ENCODE assay signal across 14 cellular contexts in genomic region chr6:75893776-75894152, GRCh38.
DNase-seq lines count a peak whose midpoint lies in the region; ATAC-seq, FAIRE-seq and TF ChIP-seq lines count a peak whose summit lies in the region.
"Had no signal": no experiment of that assay in that cellular context is flagged by ENCODE, and none has a peak within 500 bp of the region (broad histone marks: within the 10 kb centered on the region; RNA-seq: fewer than 3 reads in every experiment).

No MANE protein-coding gene starts in this region.

- DNase-seq in GM12878 (ENCODE audit: low read depth, low spot score) (no peak), DMS153 treated with DMSO at 0.1 percent for 48 hours (lab: John Stamatoyannopoulos, UW; ENCODE audit: unreplicated experiment) (no peak), HuH-7.5 (ENCODE audit: low spot score) (no peak), vagina (ENCODE audit: extremely low spot score in 2 of 2) (no peak)
- DNase-seq: GDM1, NCI-H1436 treated with DMSO at 0.1 percent for 48 hours, T1000 had no signal

- H3K36me3 ChIP-seq in Loucy (ENCODE audit: insufficient read depth, low read length): no peaks in the 10 kb centered on the region
- H3K36me3 ChIP-seq in GM12878 (ENCODE audit: control insufficient read depth in 2 of 2, insufficient read depth in 2 of 2, low read length in 1 of 2): no peaks in the 10 kb centered on the region; a peak in 2 of 4 replicates
- peaks cover 0 to 31% of the 10 kb centered on the region in 2 donors for H3K36me3 ChIP-seq in gastroesophageal sphincter
- H3K36me3 ChIP-seq in vagina: peaks cover 0 to 12% of the 10 kb centered on the region in 2 donors

- no peaks in the 10 kb centered on the region for H3K9me3 ChIP-seq in Loucy (ENCODE audit: insufficient read depth, low read depth, low read length)
- H3K9me3 ChIP-seq in GM12878 (replicated peaks; ENCODE audit: control insufficient read depth, insufficient read depth, low read length): no peaks in the 10 kb centered on the region
- H3K9me3 ChIP-seq in gastroesophageal sphincter: no peaks in the 10 kb centered on the region
- H3K9me3 ChIP-seq in vagina: no peaks in the 10 kb centered on the region

- SMC1A ChIA-PET in GM12878 (lab: Charles Lee; ENCODE audit: uncharacterized antibody, unreplicated experiment): interaction anchor here (0.8 to 2.8 kb wide), 29 partner anchors 10 to 1563 kb away, joined by 3 to 24 read pairs (median 4); no protein-coding TSS in a partner anchor

- POLR2A ChIA-PET in GM12878 (lab: Charles Lee): interaction anchor here (1.0 to 1.3 kb wide), 3 partner anchors 12 to 32 kb away, joined by 3 read pairs; no protein-coding TSS in a partner anchor

- no peak for FAIRE-seq in GM12878 (lab: Jason Lieb, UNC)

- H3K4me3 ChIP-seq in Loucy (ENCODE audit: low read length, poor library complexity, severe bottlenecking) (no peak overlapping the region), GM12878 (no peak overlapping the region), gastroesophageal sphincter (no peak overlapping the region), vagina (no peak overlapping the region)
- H3K4me3 ChIP-seq: coronary artery, lung had no signal

- no peak for TF ChIP-seq POLR2A in GM12878 (IDR thresholded peaks at IDR 0.05; ENCODE audit: low read depth, low read length)
- no peak for TF ChIP-seq POLR2A in gastroesophageal sphincter (IDR thresholded peaks at IDR 0.05)
- no peak for TF ChIP-seq POLR2A in vagina (IDR thresholded peaks at IDR 0.05)

- H3K4me1 ChIP-seq in Loucy (ENCODE audit: insufficient read depth, low read length, poor library complexity, severe bottlenecking) (no peaks in the 10 kb centered on the region), GM12878 (ENCODE audit: control insufficient read depth, insufficient read depth, low read length) (no peaks in the 10 kb centered on the region), gastroesophageal sphincter (no peaks in the 10 kb centered on the region), vagina (no peaks in the 10 kb centered on the region)

- H3K9ac ChIP-seq in Loucy (ENCODE audit: low read depth, low read length, poor library complexity, severe bottlenecking): no peak overlapping the region
- H3K9ac ChIP-seq in GM12878 (ENCODE audit: control insufficient read depth, insufficient read depth, low read length): no peak overlapping the region

- H3K79me2 ChIP-seq in Loucy (ENCODE audit: insufficient read depth, low read length) (no peaks in the 10 kb centered on the region), GM12878 (ENCODE audit: control insufficient read depth, insufficient read depth, low read length) (no peaks in the 10 kb centered on the region)

- H3K27me3 ChIP-seq in Loucy (ENCODE audit: insufficient read depth, low read length, poor library complexity, severe bottlenecking): no peaks in the 10 kb centered on the region
- H3K27me3 ChIP-seq in GM12878 (replicated peaks in 1 of 2; ENCODE audit: control insufficient read depth in 2 of 2, insufficient read depth in 2 of 2, low read length in 1 of 2): no peaks in the 10 kb centered on the region
- no peaks in the 10 kb centered on the region for H3K27me3 ChIP-seq in gastroesophageal sphincter
- H3K27me3 ChIP-seq in vagina: no peaks in the 10 kb centered on the region

- H3K27ac ChIP-seq in GM12878 (ENCODE audit: control insufficient read depth, insufficient read depth) (no peak overlapping the region), gastroesophageal sphincter (no peak overlapping the region), vagina (no peak overlapping the region)
- H3K27ac ChIP-seq: C4-2B, coronary artery had no signal

- TF ChIP-seq CTCF in Loucy (conservative IDR thresholded peaks at IDR 0.05; ENCODE audit: low read length) (no peak), GM12878 (IDR thresholded peaks at IDR 0.05 in 2 of 3, conservative IDR thresholded peaks at IDR 0.05 in 1 of 3; ENCODE audit: control insufficient read depth in 2 of 3, extremely low read depth in 1 of 3, insufficient read depth in 1 of 3, low read depth in 3 of 3, low read length in 3 of 3) (no peak), gastroesophageal sphincter (IDR thresholded peaks at IDR 0.05) (no peak), vagina (IDR thresholded peaks at IDR 0.05) (no peak)

- no peaks in the 10 kb centered on the region for H3K9me2 ChIP-seq in Loucy (replicated peaks; ENCODE audit: low read depth, low read length)

- 2% methylated on average over 2 of the region's 2 CpGs for WGBS in GM12878 (ENCODE audit: insufficient coverage, insufficient replicate concordance, low lambda C conversion rate, missing lambda C conversion rate)
- 65 to 67% methylated on average over 2 of the region's 2 CpGs for WGBS in gastroesophageal sphincter (ENCODE audit: low coverage in 1 of 2), 2 donors

- RAD21 ChIA-PET in GM12878 (lab: Charles Lee; ENCODE audit: unreplicated experiment): interaction anchor here (0.8 to 2.9 kb wide), 14 partner anchors 13 to 1570 kb away, joined by 3 to 14 read pairs (median 5); no protein-coding TSS in a partner anchor

- BruUV-seq in GM12878 (replicated peaks; lab: Mats Ljungman, UMichigan): TSS peak; percentile 29

- peak; percentile 24 for ATAC-seq in GM18502 (IDR thresholded peaks at IDR 0.05; ENCODE audit: poor library complexity, unreplicated experiment)
- peak; percentile 9 for ATAC-seq in GM21723 (IDR thresholded peaks at IDR 0.05; ENCODE audit: unreplicated experiment)
- no peak for ATAC-seq in GM12878
- ATAC-seq in gastroesophageal sphincter: no peak

- CTCF ChIA-PET in GM12878 (lab: Yijun Ruan, JAX): interaction anchor here (0.6 to 7.0 kb wide), 60 partner anchors 9 to 1564 kb away, joined by 3 to 157 read pairs (median 5); no protein-coding TSS in a partner anchor

- H2AFZ ChIP-seq in Loucy (ENCODE audit: low read length): peak overlapping the region; percentile 27; the same call in 1 of the 2 replicates
- no peak overlapping the region for H2AFZ ChIP-seq in GM12878 (ENCODE audit: control insufficient read depth, low read depth, low read length)

- in situ Hi-C loops in GM12878 (cut with MboI): no loop called here

- H3K4me2 ChIP-seq in Loucy (ENCODE audit: low read depth, low read length, poor library complexity, severe bottlenecking) (peak overlapping the region; percentile 42), GM12878 (ENCODE audit: control insufficient read depth, insufficient read depth) (no peak overlapping the region)

- TF ChIP-seq RAD21 in GM12878 (IDR thresholded peaks at IDR 0.05; ENCODE audit: insufficient read depth, low read depth, low read length): no peak

- intact Hi-C loops in GM12878 (cut with micrococcal nuclease; ENCODE audit: unreplicated experiment) (loop anchor here (2.0 kb wide), 1 partner anchor 1563 kb away; no protein-coding TSS in a partner anchor), vagina (cut with DNase I) (no loop called here)

- H3F3A ChIP-seq in Loucy (ENCODE audit: low read depth): no peaks in the 10 kb centered on the region

- no peaks in the 10 kb centered on the region for H4K20me1 ChIP-seq in Loucy (ENCODE audit: insufficient read depth, low read length, poor library complexity, severe bottlenecking)
- no peaks in the 10 kb centered on the region for H4K20me1 ChIP-seq in GM12878 (ENCODE audit: control insufficient read depth, insufficient read depth)

- TF ChIP-seq EP300 in GM12878 (IDR thresholded peaks at IDR 0.05; ENCODE audit: borderline replicate concordance in 1 of 2, control insufficient read depth in 1 of 2, low read depth in 2 of 2, low read length in 2 of 2): no peak
- TF ChIP-seq EP300 in gastroesophageal sphincter (IDR thresholded peaks at IDR 0.05): no peak

TF ChIP-seq in GM12878, 131 proteins besides CTCF, POLR2A, EP300 and RAD21:
- TF ChIP-seq REST (IDR thresholded peaks at IDR 0.05; ENCODE audit: low read depth, low read length) (no peak), ESRRA (IDR thresholded peaks at IDR 0.05; ENCODE audit: low read length) (no peak), WRNIP1 (IDR thresholded peaks at IDR 0.05; ENCODE audit: borderline replicate concordance, low read depth, low read length) (no peak), RFX5 (IDR thresholded peaks at IDR 0.05; ENCODE audit: low read depth, low read length) (no peak), FOXM1 (IDR thresholded peaks at IDR 0.05; ENCODE audit: low read depth, low read length) (no peak), IRF3 (IDR thresholded peaks at IDR 0.05) (no peak), TCF3 (IDR thresholded peaks at IDR 0.05; ENCODE audit: borderline replicate concordance, insufficient read depth, low read depth, low read length) (no peak), CHD2 (IDR thresholded peaks at IDR 0.05; ENCODE audit: borderline replicate concordance, low read depth, low read length) (no peak)

Comparison
In these comparisons a context has a peak if more than half of its experiments do, and no peak if none do; other contexts are left out.
1. ATAC-seq: peak in GM18502 (single experiment) and GM21723 (single experiment); none in GM12878 (single experiment) and gastroesophageal sphincter (single experiment).